In the genomic region with DNA sequence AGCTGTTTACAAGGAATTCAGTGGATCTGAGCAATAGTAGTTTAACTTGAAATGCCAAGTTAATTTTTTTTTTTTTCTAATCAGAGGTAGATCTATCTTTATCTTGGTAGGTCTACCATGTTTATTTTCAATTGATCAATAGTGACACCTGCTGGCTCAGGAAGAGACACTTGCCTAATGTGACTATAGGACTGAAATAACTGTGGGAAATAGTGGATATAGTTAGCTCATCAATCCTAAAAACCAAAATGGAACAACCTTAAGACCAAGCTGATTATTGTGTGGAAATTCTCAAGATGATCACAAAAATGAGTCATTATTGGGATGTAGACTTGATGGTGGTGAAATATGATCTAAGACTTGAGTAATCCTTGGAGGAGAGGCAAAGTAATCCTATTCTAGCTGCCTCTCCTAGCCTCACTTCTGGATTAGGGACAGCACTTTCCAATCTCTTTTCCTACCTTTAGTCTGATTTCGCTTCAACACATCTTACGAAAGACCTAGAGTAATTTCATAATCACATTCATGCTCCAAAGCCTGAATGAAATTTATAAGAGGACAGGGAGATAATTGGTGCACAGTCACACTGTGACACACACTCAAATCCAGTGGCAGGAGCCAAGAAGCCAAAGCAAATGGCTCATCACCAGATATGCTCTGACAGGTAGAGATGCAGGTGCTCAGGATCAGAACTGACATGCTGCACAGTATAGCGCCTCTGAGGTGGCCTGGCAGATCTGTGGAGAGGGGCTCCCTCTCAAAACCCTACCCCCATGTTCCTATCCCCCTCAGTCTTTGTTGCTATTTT, we compare ENCODE assay signal across 10 cellular contexts.
A peak's percentile ranks its signal among the peaks of the same experiment; 100 is the strongest.
DNase-seq lines count a peak whose midpoint lies in the region; ATAC-seq, FAIRE-seq and TF ChIP-seq lines count a peak whose summit lies in the region.
"Had no signal": no experiment of that assay in that cellular context is flagged by ENCODE, and none has a peak within 500 bp of the region (broad histone marks: within the 10 kb centered on the region; RNA-seq: fewer than 3 reads in every experiment).

No MANE protein-coding gene starts in this region.

- no peak overlapping the region for H3K27ac ChIP-seq in effector memory CD4-positive, alpha-beta T cell (ENCODE audit: insufficient read depth, low read length, poor library complexity, severe bottlenecking)

- H3K27me3 Mint-ChIP-seq in WTC11 (ENCODE audit: low read depth) = no peaks in the 10 kb centered on the region; the same call in 1 of the 2 replicates
- peaks cover 25% of the 10 kb centered on the region for H3K27me3 Mint-ChIP-seq in activated T-cell treated with anti-CD3 and anti-CD28 coated beads, Interleukin-2, amount 50 U/mL, for 24 hours

- H3K27me3 ChIP-seq in effector memory CD4-positive, alpha-beta T cell (replicated peaks; ENCODE audit: control insufficient read depth, insufficient read depth, low read length, poor library complexity, severe bottlenecking) = no peaks in the 10 kb centered on the region

- H3K27ac Mint-ChIP-seq in WTC11 = no peak overlapping the region
- H3K27ac Mint-ChIP-seq in activated T-cell treated with anti-CD3 and anti-CD28 coated beads, Interleukin-2, amount 50 U/mL, for 24 hours = no peak overlapping the region
- H3K27ac Mint-ChIP-seq: natural killer cell treated with Interleukin-12 subunit alpha and Interleukin-12 subunit beta and Interleukin-15 and Interleukin-18, amount 100 ng/mL, for 72 hours; T-helper 1 cell treated with Interleukin-12 subunit alpha and Interleukin-12 subunit beta and Interleukin-4 antibody, amounts not matched to agents 30 μg/mL and 1 μg/mL, for 36 hours had no signal

- no peak overlapping the region for H3K4me3 ChIP-seq in effector memory CD4-positive, alpha-beta T cell (ENCODE audit: insufficient read depth, low read depth, low read length, poor library complexity, severe bottlenecking)

- POLR2A ChIA-PET in WTC11 (lab: Charles Lee) = interaction anchor here (0.8 kb wide), 1 partner anchor 174 kb away, joined by 4 read pairs; no protein-coding TSS in a partner anchor

- peak; percentile 93 for FAIRE-seq in islet of Langerhans (lab: Jason Lieb, UNC)

- DNase-seq in DMS153 treated with DMSO at 0.1 percent for 48 hours (lab: John Stamatoyannopoulos, UW; ENCODE audit: unreplicated experiment) (peak; percentile 34), MV-4-11 (lab: John Stamatoyannopoulos, UW) (peak; percentile 41), WTC11 (ENCODE audit: low spot score) (no peak)
- DNase-seq in effector memory CD4-positive, alpha-beta T cell = no peak
- no peak for DNase-seq in activated T-cell treated with anti-CD3 and anti-CD28 coated beads, Interleukin-2, amount 50 U/mL, for 24 hours

- H3K9me3 Mint-ChIP-seq in WTC11 = peaks cover 3% of the 10 kb centered on the region; the same call in 1 of the 2 replicates
- no peaks in the 10 kb centered on the region for H3K9me3 Mint-ChIP-seq in activated T-cell treated with anti-CD3 and anti-CD28 coated beads, Interleukin-2, amount 50 U/mL, for 24 hours
- H3K9me3 Mint-ChIP-seq: natural killer cell treated with Interleukin-12 subunit alpha and Interleukin-12 subunit beta and Interleukin-15 and Interleukin-18, amount 100 ng/mL, for 72 hours; T-helper 1 cell treated with Interleukin-12 subunit alpha and Interleukin-12 subunit beta and Interleukin-4 antibody, amounts not matched to agents 30 μg/mL and 1 μg/mL, for 36 hours had no signal

- CTCF ChIA-PET in WTC11 (lab: Charles Lee) = interaction anchor here (0.7 to 1.2 kb wide), 13 partner anchors 11 to 965 kb away, joined by 3 to 13 read pairs (median 3); no protein-coding TSS in a partner anchor

- TF ChIP-seq CTCF in WTC11 (IDR thresholded peaks at IDR 0.05) = no peak; the same call in 1 of the 2 replicates

- no peaks in the 10 kb centered on the region for H3K36me3 Mint-ChIP-seq in WTC11
- H3K36me3 Mint-ChIP-seq in activated T-cell treated with anti-CD3 and anti-CD28 coated beads, Interleukin-2, amount 50 U/mL, for 24 hours (ENCODE audit: low read depth) = no peaks in the 10 kb centered on the region
- H3K36me3 Mint-ChIP-seq: natural killer cell treated with Interleukin-12 subunit alpha and Interleukin-12 subunit beta and Interleukin-15 and Interleukin-18, amount 100 ng/mL, for 72 hours had no signal

- H3K9me3 ChIP-seq in effector memory CD4-positive, alpha-beta T cell (ENCODE audit: control insufficient read depth, low read length) = no peaks in the 10 kb centered on the region

- ATAC-seq in GM19463 (IDR thresholded peaks at IDR 0.05; ENCODE audit: unreplicated experiment) (peak; percentile 48), WTC11 (peak; percentile 84), GM18517 (IDR thresholded peaks at IDR 0.05; ENCODE audit: unreplicated experiment) (no peak)

- peaks cover 7% of the 10 kb centered on the region for H3K4me1 Mint-ChIP-seq in WTC11
- no peaks in the 10 kb centered on the region for H3K4me1 Mint-ChIP-seq in activated T-cell treated with anti-CD3 and anti-CD28 coated beads, Interleukin-2, amount 50 U/mL, for 24 hours (ENCODE audit: low read depth)

- H3K36me3 ChIP-seq in effector memory CD4-positive, alpha-beta T cell (ENCODE audit: control insufficient read depth, insufficient read depth, low read length) = no peaks in the 10 kb centered on the region

- no peak overlapping the region for H3K4me3 Mint-ChIP-seq in WTC11
- no peak overlapping the region for H3K4me3 Mint-ChIP-seq in activated T-cell treated with anti-CD3 and anti-CD28 coated beads, Interleukin-2, amount 50 U/mL, for 24 hours
- H3K4me3 Mint-ChIP-seq: natural killer cell treated with Interleukin-12 subunit alpha and Interleukin-12 subunit beta and Interleukin-15 and Interleukin-18, amount 100 ng/mL, for 72 hours; T-helper 1 cell treated with Interleukin-12 subunit alpha and Interleukin-12 subunit beta and Interleukin-4 antibody, amounts not matched to agents 30 μg/mL and 1 μg/mL, for 36 hours had no signal

- no peaks in the 10 kb centered on the region for H3K4me1 ChIP-seq in effector memory CD4-positive, alpha-beta T cell (ENCODE audit: control insufficient read depth, insufficient read depth, low read length, poor library complexity, severe bottlenecking)

TF ChIP-seq in WTC11, 78 proteins besides CTCF, POLR2A, EP300 and RAD21:
- TF ChIP-seq ATF6 (CRISPR knock-in tag; IDR thresholded peaks at IDR 0.05) = no peak
- 0 out of 2 replicates have a peak, but pooled peaks have one; percentile 27 for TF ChIP-seq SP1 (CRISPR knock-in tag; conservative IDR thresholded peaks at IDR 0.05)
- no peak for TF ChIP-seq AR (CRISPR knock-in tag; IDR thresholded peaks at IDR 0.05)
- no peak for TF ChIP-seq NFE2L1 (CRISPR knock-in tag; IDR thresholded peaks at IDR 0.05)

Comparison
In these comparisons a context has a peak if more than half of its experiments do, and no peak if none do; other contexts are left out.
1. DNase-seq: peak in DMS153 treated with DMSO at 0.1 percent for 48 hours (single experiment) and MV-4-11 (single experiment); none in WTC11 (single experiment), effector memory CD4-positive, alpha-beta T cell (0 of 3) and activated T-cell treated with anti-CD3 and anti-CD28 coated beads, Interleukin-2, amount 50 U/mL, for 24 hours (single experiment).